In the genomic region with DNA sequence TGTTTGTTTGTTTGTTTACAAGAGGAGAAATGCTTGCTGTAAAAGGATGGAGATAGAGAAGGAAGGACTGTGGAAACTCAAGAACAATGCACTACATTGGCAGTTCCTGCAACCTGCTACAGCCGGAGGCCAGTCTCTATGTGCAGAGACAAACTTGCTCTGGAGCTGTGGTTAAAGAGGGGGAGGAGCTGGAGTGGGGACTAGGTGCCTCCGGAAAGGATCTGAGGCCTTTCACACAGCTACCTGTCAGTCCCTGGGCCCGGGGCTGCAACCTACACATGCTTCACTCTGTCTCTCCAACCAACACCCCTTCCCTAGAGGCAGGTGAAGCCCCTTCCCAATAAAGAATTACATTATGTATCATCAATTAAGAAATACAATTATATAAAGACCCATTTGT, we compare ENCODE assay signal across 1 cellular context.
TF ChIP-seq lines count a peak whose summit lies in the region.

No MANE protein-coding gene starts in this region.

TF ChIP-seq in GM23338, 12 proteins besides CTCF, POLR2A, EP300 and RAD21:
- TF ChIP-seq, protein P1, sequence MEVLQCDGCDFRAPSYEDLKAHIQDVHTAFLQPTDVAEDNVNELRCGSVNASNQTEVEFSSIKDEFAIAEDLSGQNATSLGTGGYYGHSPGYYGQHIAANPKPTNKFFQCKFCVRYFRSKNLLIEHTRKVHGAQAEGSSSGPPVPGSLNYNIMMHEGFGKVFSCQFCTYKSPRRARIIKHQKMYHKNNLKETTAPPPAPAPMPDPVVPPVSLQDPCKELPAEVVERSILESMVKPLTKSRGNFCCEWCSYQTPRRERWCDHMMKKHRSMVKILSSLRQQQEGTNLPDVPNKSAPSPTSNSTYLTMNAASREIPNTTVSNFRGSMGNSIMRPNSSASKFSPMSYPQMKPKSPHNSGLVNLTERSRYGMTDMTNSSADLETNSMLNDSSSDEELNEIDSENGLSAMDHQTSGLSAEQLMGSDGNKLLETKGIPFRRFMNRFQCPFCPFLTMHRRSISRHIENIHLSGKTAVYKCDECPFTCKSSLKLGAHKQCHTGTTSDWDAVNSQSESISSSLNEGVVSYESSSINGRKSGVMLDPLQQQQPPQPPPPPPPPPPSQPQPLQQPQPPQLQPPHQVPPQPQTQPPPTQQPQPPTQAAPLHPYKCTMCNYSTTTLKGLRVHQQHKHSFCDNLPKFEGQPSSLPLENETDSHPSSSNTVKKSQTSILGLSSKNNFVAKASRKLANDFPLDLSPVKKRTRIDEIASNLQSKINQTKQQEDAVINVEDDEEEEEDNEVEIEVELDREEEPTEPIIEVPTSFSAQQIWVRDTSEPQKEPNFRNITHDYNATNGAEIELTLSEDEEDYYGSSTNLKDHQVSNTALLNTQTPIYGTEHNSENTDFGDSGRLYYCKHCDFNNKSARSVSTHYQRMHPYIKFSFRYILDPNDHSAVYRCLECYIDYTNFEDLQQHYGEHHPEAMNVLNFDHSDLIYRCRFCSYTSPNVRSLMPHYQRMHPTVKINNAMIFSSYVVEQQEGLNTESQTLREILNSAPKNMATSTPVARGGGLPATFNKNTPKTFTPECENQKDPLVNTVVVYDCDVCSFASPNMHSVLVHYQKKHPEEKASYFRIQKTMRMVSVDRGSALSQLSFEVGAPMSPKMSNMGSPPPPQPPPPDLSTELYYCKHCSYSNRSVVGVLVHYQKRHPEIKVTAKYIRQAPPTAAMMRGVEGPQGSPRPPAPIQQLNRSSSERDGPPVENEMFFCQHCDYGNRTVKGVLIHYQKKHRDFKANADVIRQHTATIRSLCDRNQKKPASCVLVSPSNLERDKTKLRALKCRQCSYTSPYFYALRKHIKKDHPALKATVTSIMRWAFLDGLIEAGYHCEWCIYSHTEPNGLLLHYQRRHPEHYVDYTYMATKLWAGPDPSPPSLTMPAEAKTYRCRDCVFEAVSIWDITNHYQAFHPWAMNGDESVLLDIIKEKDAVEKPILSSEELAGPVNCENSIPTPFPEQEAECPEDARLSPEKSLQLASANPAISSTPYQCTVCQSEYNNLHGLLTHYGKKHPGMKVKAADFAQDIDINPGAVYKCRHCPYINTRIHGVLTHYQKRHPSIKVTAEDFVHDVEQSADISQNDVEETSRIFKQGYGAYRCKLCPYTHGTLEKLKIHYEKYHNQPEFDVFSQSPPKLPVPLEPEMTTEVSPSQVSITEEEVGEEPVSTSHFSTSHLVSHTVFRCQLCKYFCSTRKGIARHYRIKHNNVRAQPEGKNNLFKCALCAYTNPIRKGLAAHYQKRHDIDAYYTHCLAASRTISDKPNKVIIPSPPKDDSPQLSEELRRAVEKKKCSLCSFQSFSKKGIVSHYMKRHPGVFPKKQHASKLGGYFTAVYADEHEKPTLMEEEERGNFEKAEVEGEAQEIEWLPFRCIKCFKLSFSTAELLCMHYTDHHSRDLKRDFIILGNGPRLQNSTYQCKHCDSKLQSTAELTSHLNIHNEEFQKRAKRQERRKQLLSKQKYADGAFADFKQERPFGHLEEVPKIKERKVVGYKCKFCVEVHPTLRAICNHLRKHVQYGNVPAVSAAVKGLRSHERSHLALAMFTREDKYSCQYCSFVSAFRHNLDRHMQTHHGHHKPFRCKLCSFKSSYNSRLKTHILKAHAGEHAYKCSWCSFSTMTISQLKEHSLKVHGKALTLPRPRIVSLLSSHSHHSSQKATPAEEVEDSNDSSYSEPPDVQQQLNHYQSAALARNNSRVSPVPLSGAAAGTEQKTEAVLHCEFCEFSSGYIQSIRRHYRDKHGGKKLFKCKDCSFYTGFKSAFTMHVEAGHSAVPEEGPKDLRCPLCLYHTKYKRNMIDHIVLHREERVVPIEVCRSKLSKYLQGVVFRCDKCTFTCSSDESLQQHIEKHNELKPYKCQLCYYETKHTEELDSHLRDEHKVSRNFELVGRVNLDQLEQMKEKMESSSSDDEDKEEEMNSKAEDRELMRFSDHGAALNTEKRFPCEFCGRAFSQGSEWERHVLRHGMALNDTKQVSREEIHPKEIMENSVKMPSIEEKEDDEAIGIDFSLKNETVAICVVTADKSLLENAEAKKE (CRISPR knock-in tag; IDR thresholded peaks at IDR 0.05), result no peak
